ENCODE assay signal across 9 cellular contexts in genomic region chr9:130535818-130536521, GRCh38. TPM values are rescaled to one million over a fixed set of nuclear protein-coding genes. Genes with fewer than 3 reads are reported as not detected.
DNase-seq lines count a peak whose midpoint lies in the region; ATAC-seq and TF ChIP-seq lines count a peak whose summit lies in the region.
"Had no signal": no experiment of that assay in that cellular context is flagged by ENCODE, and none has a peak within 500 bp of the region (broad histone marks: within the 10 kb centered on the region; RNA-seq: fewer than 3 reads in every experiment).

No MANE protein-coding gene starts in this region.

- DNase-seq in KBM-7 = peak; percentile 34
- no peak for DNase-seq in RWPE1 (ENCODE audit: low spot score)
- peak; percentile 37 for DNase-seq in left cardiac atrium
- DNase-seq in skeletal muscle cell (ENCODE audit: low read depth) = no peak
- DNase-seq in chondrocyte (ENCODE audit: low spot score) = no peak
- no peak for DNase-seq in activated naive CD4-positive, alpha-beta T cell treated with anti-CD3 and anti-CD28 coated beads for 36 hours
- DNase-seq: T-helper 17 cell had no signal

- peaks cover 1% of the 10 kb centered on the region for H3K36me3 Mint-ChIP-seq in chondrocyte (ENCODE audit: low read depth)
- H3K36me3 Mint-ChIP-seq in activated naive CD4-positive, alpha-beta T cell treated with anti-CD3 and anti-CD28 coated beads for 36 hours (ENCODE audit: low read depth) = no peaks in the 10 kb centered on the region

- TF ChIP-seq CTCF in RWPE1 (conservative IDR thresholded peaks at IDR 0.05; ENCODE audit: low read depth) (no peak), chondrocyte (IDR thresholded peaks at IDR 0.05) (no peak)

- no peaks in the 10 kb centered on the region for H3K9me3 Mint-ChIP-seq in chondrocyte (ENCODE audit: low read depth)
- no peaks in the 10 kb centered on the region for H3K9me3 Mint-ChIP-seq in activated naive CD4-positive, alpha-beta T cell treated with anti-CD3 and anti-CD28 coated beads for 36 hours

- H3K4me3 ChIP-seq in skeletal muscle cell (ENCODE audit: low read depth, low read length) = peak overlapping the region; percentile 34

- peaks cover 49% of the 10 kb centered on the region for H3K27me3 Mint-ChIP-seq in chondrocyte (ENCODE audit: low read depth)
- H3K27me3 Mint-ChIP-seq in activated naive CD4-positive, alpha-beta T cell treated with anti-CD3 and anti-CD28 coated beads for 36 hours (ENCODE audit: low read depth) = peaks cover 56% of the 10 kb centered on the region

- peak overlapping the region; percentile 95 for H3K27ac ChIP-seq in RWPE1

- peaks cover 12% of the 10 kb centered on the region for H3K4me1 Mint-ChIP-seq in chondrocyte (ENCODE audit: low read depth)
- H3K4me1 Mint-ChIP-seq in activated naive CD4-positive, alpha-beta T cell treated with anti-CD3 and anti-CD28 coated beads for 36 hours (ENCODE audit: low read depth) = peaks cover 16% of the 10 kb centered on the region

- intact Hi-C loops in left cardiac atrium (cut with DNase I) = loop anchor here in 1 of 2 donors (5.0 kb wide), 1 partner anchor 41 kb away; the partner anchor contains the start of gene FUBP3
- intact Hi-C loops in activated naive CD4-positive, alpha-beta T cell treated with anti-CD3 and anti-CD28 coated beads for 36 hours (cut with micrococcal nuclease) = no loop called here

- no peak overlapping the region for H3K4me3 Mint-ChIP-seq in chondrocyte (ENCODE audit: unreplicated experiment)
- no peak overlapping the region for H3K4me3 Mint-ChIP-seq in activated naive CD4-positive, alpha-beta T cell treated with anti-CD3 and anti-CD28 coated beads for 36 hours
- H3K4me3 Mint-ChIP-seq: T-helper 17 cell had no signal

- ATAC-seq in left cardiac atrium (peak; percentile 83 to 84), HG03097 (IDR thresholded peaks at IDR 0.05; ENCODE audit: low FRiP score, unreplicated experiment) (no peak), HG03045 (IDR thresholded peaks at IDR 0.05; ENCODE audit: unreplicated experiment) (no peak)
- ATAC-seq: T-helper 17 cell had no signal

- in situ Hi-C loops in KBM-7 (cut with MboI; ENCODE audit: low pct_unique_long_range_greater_than_20kb, low sequenced_read_pairs) = no loop called here

- POLR2A ChIA-PET in RWPE1 (lab: Yijun Ruan, JAX; ENCODE audit: low non-redundant PET) = no interaction called here

- CTCF ChIA-PET in RWPE1 (lab: Yijun Ruan, JAX) = interaction anchor here (1.3 kb wide), 1 partner anchor 19 kb away, joined by 5 read pairs; no protein-coding TSS in a partner anchor
- CTCF ChIA-PET in activated naive CD4-positive, alpha-beta T cell treated with anti-CD3 and anti-CD28 coated beads for 36 hours (lab: Charles Lee) = no interaction called here

- H3K27ac Mint-ChIP-seq in chondrocyte (ENCODE audit: unreplicated experiment) = no peak overlapping the region
- H3K27ac Mint-ChIP-seq in activated naive CD4-positive, alpha-beta T cell treated with anti-CD3 and anti-CD28 coated beads for 36 hours = no peak overlapping the region

RNA-seq across cellular contexts. Expression of gene FUBP3, which starts 43.4 kb away (rescaled TPM):
- 10 to 100 TPM; 22.4 to 34.8 TPM for total RNA-seq in left cardiac atrium
- 52.8 to 61.2 TPM (median 54.4 TPM) in 3 replicates for total RNA-seq in chondrocyte
- 10 to 100 TPM; 29.8 to 32.8 TPM for total RNA-seq in activated naive CD4-positive, alpha-beta T cell treated with anti-CD3 and anti-CD28 coated beads for 36 hours

Comparison
In these comparisons a context has a peak if more than half of its experiments do, and no peak if none do; other contexts are left out.
1. DNase-seq: peak in KBM-7 (single experiment) and left cardiac atrium (single experiment); none in RWPE1 (single experiment), skeletal muscle cell (single experiment), chondrocyte (single experiment) and activated naive CD4-positive, alpha-beta T cell treated with anti-CD3 and anti-CD28 coated beads for 36 hours (single experiment).
2. ATAC-seq: peak in left cardiac atrium (2 of 2); none in HG03097 (single experiment) and HG03045 (single experiment).